Comparison of ENCODE assay signal across 8 cellular contexts in genomic region chr3:130111185-130111864, GRCh38. TPM values are rescaled to one million over a fixed set of nuclear protein-coding genes. Genes with fewer than 3 reads are reported as not detected.
DNase-seq lines count a peak whose midpoint lies in the region; ATAC-seq and TF ChIP-seq lines count a peak whose summit lies in the region.

No MANE protein-coding gene starts in this region.

- intact Hi-C loops in activated T-helper 2 cell treated with anti-CD3 and anti-CD28 coated beads, Interferon-gamma antibody, Interleukin-2, Interleukin-4, amounts not matched to agents 10 μg/mL and 5 μg/mL and 100 μg/mL, durations not matched to agents 14 hours and 24 hours and 36 hours (cut with micrococcal nuclease): loop anchor here (5.0 kb wide), 3 partner anchors 219 to 1271 kb away; partner anchors contain the start of genes NUDT16 and TMCC1
- intact Hi-C loops in natural killer cell (cut with micrococcal nuclease): loop anchor here (5.0 kb wide), 1 partner anchor 219 kb away; the partner anchor contains the start of gene TMCC1

- peak overlapping the region; percentile 98 for H3K27ac Mint-ChIP-seq in activated T-helper 2 cell treated with anti-CD3 and anti-CD28 coated beads, Interferon-gamma antibody, Interleukin-2, Interleukin-4, amounts not matched to agents 10 μg/mL and 5 μg/mL and 100 μg/mL, durations not matched to agents 14 hours and 24 hours and 36 hours
- peak overlapping the region; percentile 93 to 98 for H3K27ac Mint-ChIP-seq in natural killer cell

- TF ChIP-seq CTCF in fibroblast of mammary gland (conservative IDR thresholded peaks at IDR 0.05; ENCODE audit: control insufficient read depth, insufficient read depth, low read depth, low read length): no peak
- TF ChIP-seq CTCF in natural killer cell (IDR thresholded peaks at IDR 0.05): no peak

- H3K36me3 Mint-ChIP-seq in activated T-helper 2 cell treated with anti-CD3 and anti-CD28 coated beads, Interferon-gamma antibody, Interleukin-2, Interleukin-4, amounts not matched to agents 10 μg/mL and 5 μg/mL and 100 μg/mL, durations not matched to agents 14 hours and 24 hours and 36 hours (ENCODE audit: low read depth): peaks cover 4% of the 10 kb centered on the region
- no peaks in the 10 kb centered on the region for H3K36me3 Mint-ChIP-seq in natural killer cell

- peaks cover 13% of the 10 kb centered on the region for H3K4me1 Mint-ChIP-seq in activated T-helper 2 cell treated with anti-CD3 and anti-CD28 coated beads, Interferon-gamma antibody, Interleukin-2, Interleukin-4, amounts not matched to agents 10 μg/mL and 5 μg/mL and 100 μg/mL, durations not matched to agents 14 hours and 24 hours and 36 hours (ENCODE audit: low read depth)
- peaks cover 0 to 15% of the 10 kb centered on the region in 2 donors for H3K4me1 Mint-ChIP-seq in natural killer cell

- peak overlapping the region; percentile 92 for H3K4me3 Mint-ChIP-seq in activated T-helper 2 cell treated with anti-CD3 and anti-CD28 coated beads, Interferon-gamma antibody, Interleukin-2, Interleukin-4, amounts not matched to agents 10 μg/mL and 5 μg/mL and 100 μg/mL, durations not matched to agents 14 hours and 24 hours and 36 hours (ENCODE audit: low read depth)
- peak overlapping the region; percentile 94 for H3K4me3 Mint-ChIP-seq in natural killer cell

- H3K27me3 Mint-ChIP-seq in activated T-helper 2 cell treated with anti-CD3 and anti-CD28 coated beads, Interferon-gamma antibody, Interleukin-2, Interleukin-4, amounts not matched to agents 10 μg/mL and 5 μg/mL and 100 μg/mL, durations not matched to agents 14 hours and 24 hours and 36 hours (ENCODE audit: low read depth): peaks cover 10% of the 10 kb centered on the region
- H3K27me3 Mint-ChIP-seq in natural killer cell (ENCODE audit: low read depth in 2 of 2): no peaks in the 10 kb centered on the region

- no peaks in the 10 kb centered on the region for H3K9me3 Mint-ChIP-seq in activated T-helper 2 cell treated with anti-CD3 and anti-CD28 coated beads, Interferon-gamma antibody, Interleukin-2, Interleukin-4, amounts not matched to agents 10 μg/mL and 5 μg/mL and 100 μg/mL, durations not matched to agents 14 hours and 24 hours and 36 hours
- H3K9me3 Mint-ChIP-seq in natural killer cell: no peaks in the 10 kb centered on the region

- ATAC-seq in natural killer cell: peak; percentile 100

- H3K4me3 ChIP-seq in fibroblast of mammary gland (ENCODE audit: control insufficient read depth, low read depth, low read length): peak overlapping the region; percentile 70

- DNase-seq in Daoy (ENCODE audit: low read depth): peak; percentile 99
- DNase-seq in GOT3 (lab: John Stamatoyannopoulos, UW): peak; percentile 100
- DNase-seq in LHCN-M2 (ENCODE audit: low read depth): peak; percentile 97
- peak; percentile 95 for DNase-seq in RPMI7951 (ENCODE audit: low read depth)
- peak; percentile 97 for DNase-seq in activated T-helper 2 cell treated with anti-CD3 and anti-CD28 coated beads, Interferon-gamma antibody, Interleukin-2, Interleukin-4, amounts not matched to agents 10 μg/mL and 5 μg/mL and 100 μg/mL, durations not matched to agents 14 hours and 24 hours and 36 hours (ENCODE audit: low spot score)
- peak; percentile 96 for DNase-seq in fibroblast of mammary gland (ENCODE audit: low read depth)
- DNase-seq in natural killer cell: peak; percentile 96
- DNase-seq in stimulated activated naive CD4-positive, alpha-beta T cell (lab: John Stamatoyannopoulos, UW): peak; percentile 96 to 99 (median 99)

RNA-seq across cellular contexts. Expression of gene ALG1L2, which starts 29.7 kb away (rescaled TPM):
- total RNA-seq in Daoy (2014; rRNA removed; shearing (Covaris generic)): not detected in 2 replicates
- total RNA-seq in LHCN-M2 (2014; rRNA removed) (not detected in 2 replicates), natural killer cell (1 to 10 TPM in 2 of 3 donors, not detected in 1; 1.3 to 1.7 TPM)
- not detected for polyA plus RNA-seq in LHCN-M2 (2012)
- not detected in 2 replicates for total RNA-seq in RPMI7951 (2014; rRNA removed; shearing (Covaris generic))
- total RNA-seq in activated T-helper 2 cell treated with anti-CD3 and anti-CD28 coated beads, Interferon-gamma antibody, Interleukin-2, Interleukin-4, amounts not matched to agents 10 μg/mL and 5 μg/mL and 100 μg/mL, durations not matched to agents 14 hours and 24 hours and 36 hours: not detected in 2 replicates

Comparison
In these comparisons a context has a peak if more than half of its experiments do, and no peak if none do; other contexts are left out.
1. Peak in every context shown above with its lines: DNase-seq, ATAC-seq and H3K4me3 ChIP-seq.